Comparison of ENCODE assay signal across 1 cellular context in genomic region chr20:63273180-63273579, GRCh38.
TF ChIP-seq lines count a peak whose summit lies in the region.

No MANE protein-coding gene starts in this region.

TF ChIP-seq in SK-N-SH treated with all-trans-retinoic acid at 6 μM for 48 hours, 23 proteins besides CTCF, POLR2A, EP300 and RAD21 (continued from another document):
- TF ChIP-seq GLIS3 (CRISPR knock-in tag; IDR thresholded peaks at IDR 0.05) (no peak), ZNF8 (CRISPR knock-in tag; IDR thresholded peaks at IDR 0.05) (no peak), POU6F1 (CRISPR knock-in tag; IDR thresholded peaks at IDR 0.05; ENCODE audit: borderline replicate concordance, low read depth) (no peak), CREB5 (CRISPR knock-in tag; IDR thresholded peaks at IDR 0.05; ENCODE audit: low read depth) (no peak), PATZ1 (CRISPR knock-in tag; IDR thresholded peaks at IDR 0.05; ENCODE audit: borderline replicate concordance) (no peak)
